ENCODE assay signal across 14 cellular contexts in genomic region chr1:3029991-3030662, GRCh38. TPM values are rescaled to one million over a fixed set of nuclear protein-coding genes. Genes with fewer than 3 reads are reported as not detected.
"Had no signal": no experiment of that assay in that cellular context is flagged by ENCODE, and none has a peak within 500 bp of the region (broad histone marks: within the 10 kb centered on the region; RNA-seq: fewer than 3 reads in every experiment).

No MANE protein-coding gene starts in this region.

- H3K9ac ChIP-seq: parathyroid adenoma had no signal

- H3K4me3 ChIP-seq: esophagus squamous epithelium, transverse colon had no signal

- H3K36me3 ChIP-seq: esophagus squamous epithelium, transverse colon had no signal

- H3K4me1 ChIP-seq: esophagus squamous epithelium, parathyroid adenoma, transverse colon had no signal

- H3K27ac ChIP-seq: esophagus squamous epithelium, parathyroid adenoma, transverse colon, VCaP had no signal

- H2AFZ ChIP-seq: parathyroid adenoma had no signal

- ATAC-seq: activated CD4-positive, alpha-beta T cell treated with anti-CD3 and anti-CD28 coated beads for 36 hours; activated CD8-positive, alpha-beta T cell treated with anti-CD3 and anti-CD28 coated beads for 36 hours had no signal

- DNase-seq: activated CD4-positive, alpha-beta T cell treated with anti-CD3 and anti-CD28 coated beads for 36 hours; activated CD8-positive, alpha-beta memory T cell treated with anti-CD3 and anti-CD28 coated beads, Interleukin-2, amount 50 U/mL, for 4 hours; activated CD8-positive, alpha-beta T cell treated with anti-CD3 and anti-CD28 coated beads for 36 hours; esophagus squamous epithelium; foreskin fibroblast; immature natural killer cell; retina; small intestine; T-helper 9 cell; transverse colon had no signal

- H3K9me3 ChIP-seq: esophagus squamous epithelium, transverse colon had no signal

RNA-seq across cellular contexts. Expression of gene ACTRT2, which starts 8.9 kb away (rescaled TPM):
- total RNA-seq: activated CD4-positive, alpha-beta T cell treated with anti-CD3 and anti-CD28 coated beads for 36 hours; activated CD8-positive, alpha-beta T cell treated with anti-CD3 and anti-CD28 coated beads for 36 hours; activated T-helper 2 cell treated with anti-CD3 and anti-CD28 coated beads, Interferon-gamma antibody, Interleukin-2, Interleukin-4, amounts not matched to agents 10 μg/mL and 5 μg/mL and 100 μg/mL, durations not matched to agents 14 hours and 24 hours and 36 hours; esophagus squamous epithelium; neural crest cell; transverse colon had no signal
- polyA plus RNA-seq: immature natural killer cell, small intestine had no signal

RNA-seq across cellular contexts. Expression of gene PRDM16, which starts 38.9 kb away (rescaled TPM):
- total RNA-seq: activated T-helper 2 cell treated with anti-CD3 and anti-CD28 coated beads, Interferon-gamma antibody, Interleukin-2, Interleukin-4, amounts not matched to agents 10 μg/mL and 5 μg/mL and 100 μg/mL, durations not matched to agents 14 hours and 24 hours and 36 hours had no signal
